In genomic region chr3:44954289-44954688, GRCh38 we compare ENCODE assay signal across 16 cellular contexts. TPM values are rescaled to one million over a fixed set of nuclear protein-coding genes. Genes with fewer than 3 reads are reported as not detected.
A peak's percentile ranks its signal among the peaks of the same experiment; 100 is the strongest.
DNase-seq lines count a peak whose midpoint lies in the region; ATAC-seq and TF ChIP-seq lines count a peak whose summit lies in the region.
"Had no signal": no experiment of that assay in that cellular context is flagged by ENCODE, and none has a peak within 500 bp of the region (broad histone marks: within the 10 kb centered on the region; RNA-seq: fewer than 3 reads in every experiment).

No MANE protein-coding gene starts in this region.

- ATAC-seq in RWPE2 (ENCODE audit: low read depth): no peak
- peak; percentile 82 to 87 for ATAC-seq in lower lobe of right lung
- no peak for ATAC-seq in HG03108 (IDR thresholded peaks at IDR 0.05; ENCODE audit: unreplicated experiment)
- ATAC-seq in GM21619 (IDR thresholded peaks at IDR 0.05; ENCODE audit: unreplicated experiment): no peak

- peak overlapping the region in 9 of 11 experiments; percentile 8 to 76 (median 64); a peak in 16 of 22 replicates for H3K27ac ChIP-seq in BLaER1 treated with 17β-estradiol and CSF1 and Interleukin-3, amounts not matched to agents 10 nM and 100 nM
- H3K27ac ChIP-seq in Karpas-422 (ENCODE audit: low read length): peak overlapping the region; percentile 94
- peak overlapping the region; percentile 35 for H3K27ac ChIP-seq in RWPE2 (ENCODE audit: poor library complexity, severe bottlenecking)
- peak overlapping the region; percentile 69 for H3K27ac ChIP-seq in lower lobe of right lung
- H3K27ac ChIP-seq in esophagus squamous epithelium: no peak overlapping the region
- H3K27ac ChIP-seq: GM23248, Peyer's patch had no signal

- no peak for TF ChIP-seq POLR2A in esophagus squamous epithelium (IDR thresholded peaks at IDR 0.05)

- intact Hi-C loops in lower lobe of right lung (cut with DNase I): no loop called here
- intact Hi-C loops in esophagus squamous epithelium (cut with DNase I): no loop called here

- H3K36me3 ChIP-seq in BLaER1 treated with 17β-estradiol and CSF1 and Interleukin-3, amounts not matched to agents 10 nM and 100 nM: peaks cover 49 to 79% (median 64%) of the 10 kb centered on the region in 11 experiments
- peaks cover 9% of the 10 kb centered on the region; the same call in 1 of the 2 replicates for H3K36me3 ChIP-seq in Karpas-422 (ENCODE audit: insufficient read depth, low read length)
- peaks cover 37% of the 10 kb centered on the region for H3K36me3 ChIP-seq in RWPE2 (ENCODE audit: low read depth)
- H3K36me3 ChIP-seq in lower lobe of right lung: peaks cover 19% of the 10 kb centered on the region
- peaks cover 4 to 59% (median 4%) of the 10 kb centered on the region in 3 donors for H3K36me3 ChIP-seq in esophagus squamous epithelium

- H3K4me1 ChIP-seq in BLaER1 treated with 17β-estradiol and CSF1 and Interleukin-3, amounts not matched to agents 10 nM and 100 nM: peaks cover 35 to 59% (median 51%) of the 10 kb centered on the region in 10 experiments
- H3K4me1 ChIP-seq in Karpas-422 (ENCODE audit: low read length) (peaks cover 95% of the 10 kb centered on the region), RWPE2 (ENCODE audit: insufficient read depth, poor library complexity, severe bottlenecking) (peaks cover 13% of the 10 kb centered on the region), lower lobe of right lung (peaks cover 37% of the 10 kb centered on the region), esophagus squamous epithelium (peaks cover 3 to 58% (median 5%) of the 10 kb centered on the region in 3 donors)
- H3K4me1 ChIP-seq: Peyer's patch had no signal

- no peaks in the 10 kb centered on the region for H3K9me3 ChIP-seq in BLaER1 treated with 17β-estradiol and CSF1 and Interleukin-3, amounts not matched to agents 10 nM and 100 nM (replicated peaks in 1 of 11)
- H3K9me3 ChIP-seq in Karpas-422 (ENCODE audit: low read length) (no peaks in the 10 kb centered on the region), RWPE2 (ENCODE audit: severe bottlenecking) (no peaks in the 10 kb centered on the region), lower lobe of right lung (no peaks in the 10 kb centered on the region), esophagus squamous epithelium (no peaks in the 10 kb centered on the region)
- H3K9me3 ChIP-seq: Peyer's patch had no signal

- DNase-seq in Karpas-422 (no peak), RWPE2 (ENCODE audit: low spot score) (no peak), lower lobe of right lung (no peak), midbrain (lab: John Stamatoyannopoulos, UW) (no peak), esophagus squamous epithelium (lab: John Stamatoyannopoulos, UW) (no peak)
- DNase-seq: COR-L47, MM.1S, NCI-H1436 treated with DMSO at 0.1 percent for 48 hours, NCI-H2081, NCI-H524, Peyer's patch, SHP77 treated with DMSO at 0.1 percent for 48 hours had no signal

- H3K4me3 ChIP-seq in BLaER1 treated with 17β-estradiol and CSF1 and Interleukin-3, amounts not matched to agents 10 nM and 100 nM: no peak overlapping the region
- H3K4me3 ChIP-seq in Karpas-422 (ENCODE audit: low read length): peak overlapping the region; percentile 58
- H3K4me3 ChIP-seq in RWPE2 (ENCODE audit: severe bottlenecking): no peak overlapping the region
- H3K4me3 ChIP-seq in lower lobe of right lung: no peak overlapping the region
- no peak overlapping the region for H3K4me3 ChIP-seq in esophagus squamous epithelium
- H3K4me3 ChIP-seq: GM23248, Peyer's patch had no signal

- no peak for TF ChIP-seq CTCF in RWPE2 (IDR thresholded peaks at IDR 0.05; ENCODE audit: poor library complexity, severe bottlenecking)
- no peak for TF ChIP-seq CTCF in lower lobe of right lung (IDR thresholded peaks at IDR 0.05)
- TF ChIP-seq CTCF in esophagus squamous epithelium (IDR thresholded peaks at IDR 0.05): no peak

- H3K79me2 ChIP-seq in Karpas-422 (ENCODE audit: low read length): peaks cover 96% of the 10 kb centered on the region

- H3K9ac ChIP-seq in BLaER1 treated with 17β-estradiol and CSF1 and Interleukin-3, amounts not matched to agents 10 nM and 100 nM: peak overlapping the region in 1 of 11 experiments; percentile 37; a peak in 3 of 22 replicates
- H3K9ac ChIP-seq in Karpas-422 (ENCODE audit: low read length): peak overlapping the region; percentile 45
- H3K9ac ChIP-seq: GM23248 had no signal

- no peaks in the 10 kb centered on the region for H3K9me2 ChIP-seq in Karpas-422 (replicated peaks; ENCODE audit: insufficient read depth, low read length)

- 85% methylated on average over 5 of the region's 5 CpGs for WGBS in esophagus squamous epithelium, 2 donors

- H2AFZ ChIP-seq in Karpas-422 (ENCODE audit: low read length): no peak overlapping the region
- H2AFZ ChIP-seq: GM23248 had no signal

- peaks cover 44 to 100% (median 78%) of the 10 kb centered on the region in 11 experiments; a peak in 21 of 22 replicates for H4K20me1 ChIP-seq in BLaER1 treated with 17β-estradiol and CSF1 and Interleukin-3, amounts not matched to agents 10 nM and 100 nM
- H4K20me1 ChIP-seq in Karpas-422 (ENCODE audit: insufficient read depth, low read depth, low read length): no peaks in the 10 kb centered on the region

- H3K4me2 ChIP-seq in BLaER1 treated with 17β-estradiol and CSF1 and Interleukin-3, amounts not matched to agents 10 nM and 100 nM: peak overlapping the region in 9 of 11 experiments; percentile 45 to 81 (median 75); a peak in 12 of 22 replicates
- peak overlapping the region; percentile 74 for H3K4me2 ChIP-seq in Karpas-422 (ENCODE audit: low read depth, low read length, poor library complexity, severe bottlenecking)

- H3K27me3 ChIP-seq in BLaER1 treated with 17β-estradiol and CSF1 and Interleukin-3, amounts not matched to agents 10 nM and 100 nM: no peaks in the 10 kb centered on the region
- H3K27me3 ChIP-seq in Karpas-422 (ENCODE audit: low read length) (no peaks in the 10 kb centered on the region), RWPE2 (ENCODE audit: insufficient read depth, poor library complexity, severe bottlenecking) (no peaks in the 10 kb centered on the region), lower lobe of right lung (ENCODE audit: low read depth) (no peaks in the 10 kb centered on the region), esophagus squamous epithelium (no peaks in the 10 kb centered on the region)
- H3K27me3 ChIP-seq: Peyer's patch had no signal

RNA-seq across cellular contexts. Expression of gene ZDHHC3, which starts 21.7 kb away (rescaled TPM):
- 70.9 and 93.4 TPM in 2 replicates for total RNA-seq in Karpas-422 (2014; rRNA removed; shearing (Covaris generic); ENCODE audit: low replicate concordance)
- total RNA-seq in lower lobe of right lung (110 TPM), esophagus squamous epithelium (10 to 100 TPM; 64.6 to 93.8 (median 73.0) TPM)

RNA-seq across cellular contexts. Expression of gene EXOSC7, which starts 21.8 kb away (rescaled TPM):
- 67.1 and 78.6 TPM in 2 replicates for total RNA-seq in Karpas-422 (2014; rRNA removed; shearing (Covaris generic); ENCODE audit: low replicate concordance)
- total RNA-seq in lower lobe of right lung (32.9 TPM), esophagus squamous epithelium (10 to 100 TPM; 28.8 to 59.9 (median 47.6) TPM)

Comparison
In these comparisons a context has a peak if more than half of its experiments do, and no peak if none do; other contexts are left out.
1. H3K27ac ChIP-seq: peak in BLaER1 treated with 17β-estradiol and CSF1 and Interleukin-3, amounts not matched to agents 10 nM and 100 nM (9 of 11), Karpas-422 (single experiment), RWPE2 (single experiment) and lower lobe of right lung (single experiment); none in esophagus squamous epithelium (0 of 4).
2. ATAC-seq: peak in lower lobe of right lung (2 of 2); none in RWPE2 (single experiment), HG03108 (single experiment) and GM21619 (single experiment).